ENCODE assay signal across 10 cellular contexts in genomic region chr5:74579215-74579614, GRCh38.
DNase-seq lines count a peak whose midpoint lies in the region; ATAC-seq, FAIRE-seq and TF ChIP-seq lines count a peak whose summit lies in the region.
"Had no signal": no experiment of that assay in that cellular context is flagged by ENCODE, and none has a peak within 500 bp of the region (broad histone marks: within the 10 kb centered on the region; RNA-seq: fewer than 3 reads in every experiment).

No MANE protein-coding gene starts in this region.

- no TSS peak for BruUV-seq in GM12878 (replicated peaks; lab: Mats Ljungman, UMichigan)

- in situ Hi-C loops in GM12878 (cut with MboI) = no loop called here

- no peaks in the 10 kb centered on the region for H3K9me3 ChIP-seq in GM12878 (replicated peaks; ENCODE audit: control insufficient read depth, insufficient read depth, low read length)
- H3K9me3 ChIP-seq: thoracic aorta had no signal

- peak; percentile 22; the same call in 1 of the 2 replicates for TF ChIP-seq RAD21 in GM12878 (IDR thresholded peaks at IDR 0.05; ENCODE audit: insufficient read depth, low read depth, low read length)

- RAD21 ChIA-PET in GM12878 (lab: Charles Lee; ENCODE audit: unreplicated experiment) = interaction anchor here (0.6 to 1.8 kb wide), 4 partner anchors 42 to 680 kb away, joined by 4 to 9 read pairs (median 4); no protein-coding TSS in a partner anchor

- TF ChIP-seq CTCF in GM12878 (IDR thresholded peaks at IDR 0.05 in 2 of 3, conservative IDR thresholded peaks at IDR 0.05 in 1 of 3; ENCODE audit: control insufficient read depth in 2 of 3, extremely low read depth in 1 of 3, insufficient read depth in 1 of 3, low read depth in 3 of 3, low read length in 3 of 3) (no peak), D721Med (IDR thresholded peaks at IDR 0.05; ENCODE audit: insufficient read depth, missing control alignments) (no peak)

- SMC1A ChIA-PET in GM12878 (lab: Charles Lee; ENCODE audit: uncharacterized antibody, unreplicated experiment) = interaction anchor here (1.0 to 3.5 kb wide), 8 partner anchors 12 to 542 kb away, joined by 3 to 11 read pairs (median 6); no protein-coding TSS in a partner anchor

- H3K36me3 ChIP-seq in GM12878 (ENCODE audit: control insufficient read depth in 2 of 2, insufficient read depth in 2 of 2, low read length in 1 of 2) = no peaks in the 10 kb centered on the region
- H3K36me3 ChIP-seq: thoracic aorta had no signal

- peak; percentile 48 for DNase-seq in GM18507 (ENCODE audit: extremely low spot score, insufficient read length, low read depth)
- peak; percentile 16 for DNase-seq in T-helper 9 cell
- DNase-seq in GM12878 (ENCODE audit: low read depth, low spot score) = peak; percentile 87
- DNase-seq in stimulated activated naive CD4-positive, alpha-beta T cell treated with Interleukin-2 at 50 U/mL for 16 hours (lab: John Stamatoyannopoulos, UW) = peak; percentile 76
- DNase-seq in D721Med (ENCODE audit: insufficient read length, low spot score) = no peak
- DNase-seq in middle frontal gyrus (ENCODE audit: extremely low spot score, low spot score) = no peak
- no peak for DNase-seq in NCI-H187 treated with DMSO at 0.1 percent for 48 hours (lab: John Stamatoyannopoulos, UW)

- WGBS in GM12878 (ENCODE audit: insufficient coverage, insufficient replicate concordance, low lambda C conversion rate, missing lambda C conversion rate) = 1% methylated on average over 9 of the region's 9 CpGs

- peaks cover 35% of the 10 kb centered on the region for H3K4me1 ChIP-seq in GM12878 (ENCODE audit: control insufficient read depth, insufficient read depth, low read length)

- no peak overlapping the region for H3K9ac ChIP-seq in GM12878 (ENCODE audit: control insufficient read depth, insufficient read depth, low read length)

- H3K27ac ChIP-seq in GM12878 (ENCODE audit: control insufficient read depth, insufficient read depth) = peak overlapping the region; percentile 23
- H3K27ac ChIP-seq: thoracic aorta had no signal

- FAIRE-seq in GM18507 (lab: Jason Lieb, UNC) (peak; percentile 82), GM12878 (lab: Jason Lieb, UNC) (peak; percentile 70), D721Med (lab: Jason Lieb, UNC) (no peak)
- FAIRE-seq: endometrium had no signal

- no peak for TF ChIP-seq POLR2A in GM12878 (IDR thresholded peaks at IDR 0.05; ENCODE audit: low read depth, low read length)

- H3K79me2 ChIP-seq in GM12878 (ENCODE audit: control insufficient read depth, insufficient read depth, low read length) = no peaks in the 10 kb centered on the region

- H3K4me3 ChIP-seq in GM12878 = no peak overlapping the region
- H3K4me3 ChIP-seq: thoracic aorta had no signal

- no peaks in the 10 kb centered on the region for H4K20me1 ChIP-seq in GM12878 (ENCODE audit: control insufficient read depth, insufficient read depth)

- peak; percentile 69 to 87 for TF ChIP-seq EP300 in GM12878 (IDR thresholded peaks at IDR 0.05; ENCODE audit: borderline replicate concordance in 1 of 2, control insufficient read depth in 1 of 2, low read depth in 2 of 2, low read length in 2 of 2)

- CTCF ChIA-PET in GM12878 (lab: Yijun Ruan, JAX) = no interaction called here

- peak overlapping the region; percentile 26; the same call in 1 of the 2 replicates for H2AFZ ChIP-seq in GM12878 (ENCODE audit: control insufficient read depth, low read depth, low read length)

- POLR2A ChIA-PET in GM12878 (lab: Charles Lee) = no interaction called here

- no peaks in the 10 kb centered on the region for H3K27me3 ChIP-seq in GM12878 (replicated peaks in 1 of 2; ENCODE audit: control insufficient read depth in 2 of 2, insufficient read depth in 2 of 2, low read length in 1 of 2)

- ATAC-seq in HG02943 (IDR thresholded peaks at IDR 0.05; ENCODE audit: low read depth, unreplicated experiment) (peak; percentile 67), GM12878 (peak; percentile 88)

- intact Hi-C loops in GM12878 (cut with micrococcal nuclease; ENCODE audit: unreplicated experiment) = loop anchor here (1.0 to 5.0 kb wide), 7 partner anchors 44 to 677 kb away; partner anchors contain the start of gene ENC1

- peak overlapping the region; percentile 10 for H3K4me2 ChIP-seq in GM12878 (ENCODE audit: control insufficient read depth, insufficient read depth)

TF ChIP-seq in GM12878, 131 proteins besides CTCF, POLR2A, EP300 and RAD21 (continues in another document):
- no peak for TF ChIP-seq ESRRA (IDR thresholded peaks at IDR 0.05; ENCODE audit: low read length)
- TF ChIP-seq ZSCAN29 (IDR thresholded peaks at IDR 0.05) = no peak
- no peak for TF ChIP-seq SP1 (IDR thresholded peaks at IDR 0.05; ENCODE audit: low read depth, low read length)
- TF ChIP-seq, protein P1, sequence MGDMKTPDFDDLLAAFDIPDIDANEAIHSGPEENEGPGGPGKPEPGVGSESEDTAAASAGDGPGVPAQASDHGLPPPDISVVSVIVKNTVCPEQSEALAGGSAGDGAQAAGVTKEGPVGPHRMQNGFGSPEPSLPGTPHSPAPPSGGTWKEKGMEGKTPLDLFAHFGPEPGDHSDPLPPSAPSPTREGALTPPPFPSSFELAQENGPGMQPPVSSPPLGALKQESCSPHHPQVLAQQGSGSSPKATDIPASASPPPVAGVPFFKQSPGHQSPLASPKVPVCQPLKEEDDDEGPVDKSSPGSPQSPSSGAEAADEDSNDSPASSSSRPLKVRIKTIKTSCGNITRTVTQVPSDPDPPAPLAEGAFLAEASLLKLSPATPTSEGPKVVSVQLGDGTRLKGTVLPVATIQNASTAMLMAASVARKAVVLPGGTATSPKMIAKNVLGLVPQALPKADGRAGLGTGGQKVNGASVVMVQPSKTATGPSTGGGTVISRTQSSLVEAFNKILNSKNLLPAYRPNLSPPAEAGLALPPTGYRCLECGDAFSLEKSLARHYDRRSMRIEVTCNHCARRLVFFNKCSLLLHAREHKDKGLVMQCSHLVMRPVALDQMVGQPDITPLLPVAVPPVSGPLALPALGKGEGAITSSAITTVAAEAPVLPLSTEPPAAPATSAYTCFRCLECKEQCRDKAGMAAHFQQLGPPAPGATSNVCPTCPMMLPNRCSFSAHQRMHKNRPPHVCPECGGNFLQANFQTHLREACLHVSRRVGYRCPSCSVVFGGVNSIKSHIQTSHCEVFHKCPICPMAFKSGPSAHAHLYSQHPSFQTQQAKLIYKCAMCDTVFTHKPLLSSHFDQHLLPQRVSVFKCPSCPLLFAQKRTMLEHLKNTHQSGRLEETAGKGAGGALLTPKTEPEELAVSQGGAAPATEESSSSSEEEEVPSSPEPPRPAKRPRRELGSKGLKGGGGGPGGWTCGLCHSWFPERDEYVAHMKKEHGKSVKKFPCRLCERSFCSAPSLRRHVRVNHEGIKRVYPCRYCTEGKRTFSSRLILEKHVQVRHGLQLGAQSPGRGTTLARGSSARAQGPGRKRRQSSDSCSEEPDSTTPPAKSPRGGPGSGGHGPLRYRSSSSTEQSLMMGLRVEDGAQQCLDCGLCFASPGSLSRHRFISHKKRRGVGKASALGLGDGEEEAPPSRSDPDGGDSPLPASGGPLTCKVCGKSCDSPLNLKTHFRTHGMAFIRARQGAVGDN (IDR thresholded peaks at IDR 0.05) = no peak
- TF ChIP-seq E2F8 (IDR thresholded peaks at IDR 0.05; ENCODE audit: low read depth, partially characterized antibody) = no peak
- no peak for TF ChIP-seq SUZ12 (IDR thresholded peaks at IDR 0.05; ENCODE audit: unreplicated experiment)
- TF ChIP-seq MYC (IDR thresholded peaks at IDR 0.05; ENCODE audit: insufficient read depth, insufficient read length, insufficient replicate concordance, low read length, severe bottlenecking) = no peak
- TF ChIP-seq CEBPB (IDR thresholded peaks at IDR 0.05; ENCODE audit: borderline replicate concordance in 1 of 2, low read depth in 2 of 2, low read length in 2 of 2) = no peak; a peak in 1 of 4 replicates
- TF ChIP-seq ASH2L (IDR thresholded peaks at IDR 0.05; ENCODE audit: borderline replicate concordance, low read depth) = no peak
- TF ChIP-seq, protein P2, sequence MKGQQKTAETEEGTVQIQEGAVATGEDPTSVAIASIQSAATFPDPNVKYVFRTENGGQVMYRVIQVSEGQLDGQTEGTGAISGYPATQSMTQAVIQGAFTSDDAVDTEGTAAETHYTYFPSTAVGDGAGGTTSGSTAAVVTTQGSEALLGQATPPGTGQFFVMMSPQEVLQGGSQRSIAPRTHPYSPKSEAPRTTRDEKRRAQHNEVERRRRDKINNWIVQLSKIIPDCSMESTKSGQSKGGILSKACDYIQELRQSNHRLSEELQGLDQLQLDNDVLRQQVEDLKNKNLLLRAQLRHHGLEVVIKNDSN (IDR thresholded peaks at IDR 0.05; ENCODE audit: borderline replicate concordance, extremely low read length, insufficient read depth, low read depth, low read length) = no peak
- no peak for TF ChIP-seq SMAD1 (IDR thresholded peaks at IDR 0.05; ENCODE audit: low read depth, partially characterized antibody)
- peak; percentile 85 for TF ChIP-seq CREM (IDR thresholded peaks at IDR 0.05; ENCODE audit: low read depth)

Comparison
In these comparisons a context has a peak if more than half of its experiments do, and no peak if none do; other contexts are left out.
1. DNase-seq: peak in GM18507 (single experiment), T-helper 9 cell (single experiment), GM12878 (single experiment) and stimulated activated naive CD4-positive, alpha-beta T cell treated with Interleukin-2 at 50 U/mL for 16 hours (single experiment); none in D721Med (single experiment), middle frontal gyrus (single experiment) and NCI-H187 treated with DMSO at 0.1 percent for 48 hours (single experiment).